Comparison of ENCODE assay signal across 19 cellular contexts in genomic region chr2:140604096-140604495, GRCh38.
DNase-seq lines count a peak whose midpoint lies in the region; ATAC-seq and TF ChIP-seq lines count a peak whose summit lies in the region.
"Had no signal": no experiment of that assay in that cellular context is flagged by ENCODE, and none has a peak within 500 bp of the region (broad histone marks: within the 10 kb centered on the region; RNA-seq: fewer than 3 reads in every experiment).

No MANE protein-coding gene starts in this region.

- POLR2A ChIA-PET in PC-3 (lab: Charles Lee; ENCODE audit: unreplicated experiment): no interaction called here

- BruUV-seq in PC-3 (replicated peaks; lab: Mats Ljungman, UMichigan): no TSS peak

- DNase-seq in PC-3: peak; percentile 67
- DNase-seq in choroid plexus epithelial cell (ENCODE audit: low read depth): peak; percentile 35
- peak; percentile 41 for DNase-seq in fibroblast of the aortic adventitia (ENCODE audit: low read depth)
- no peak for DNase-seq in activated gamma-delta T cell (lab: John Stamatoyannopoulos, UW)
- DNase-seq in NCI-H82 (lab: John Stamatoyannopoulos, UW): no peak
- DNase-seq: CD4-positive, alpha-beta T cell; EL; NCI-H1048; NCI-H1436 treated with DMSO at 0.1 percent for 48 hours; NCI-H2029 treated with DMSO at 0.1 percent for 48 hours; NCI-H2171 treated with DMSO at 0.1 percent for 48 hours; NCI-H446 treated with DMSO at 0.1 percent for 48 hours; NCI-H748 treated with DMSO at 0.1 percent for 48 hours; Right ventricle myocardium superior had no signal

- ATAC-seq in PC-3: peak; percentile 72
- no peak for ATAC-seq in HG02642 (IDR thresholded peaks at IDR 0.05; ENCODE audit: poor library complexity, unreplicated experiment)
- ATAC-seq in HG03025 (IDR thresholded peaks at IDR 0.05; ENCODE audit: low FRiP score, unreplicated experiment): no peak
- ATAC-seq: HCT116 had no signal

- intact Hi-C loops in PC-3 (cut with micrococcal nuclease): no loop called here

- no peaks in the 10 kb centered on the region for H3K9me2 ChIP-seq in PC-3 (replicated peaks; ENCODE audit: low read length)

- peak overlapping the region; percentile 56; the same call in 1 of the 2 replicates for H2AFZ ChIP-seq in PC-3 (ENCODE audit: low read length)

- H3K36me3 ChIP-seq in PC-3 (ENCODE audit: low read depth, low read length): no peaks in the 10 kb centered on the region

- peaks cover 30% of the 10 kb centered on the region for H3K4me1 ChIP-seq in PC-3 (ENCODE audit: insufficient read depth, low read length)

- H3K27me3 ChIP-seq in PC-3 (ENCODE audit: low read length): no peaks in the 10 kb centered on the region

- TF ChIP-seq CTCF in PC-3 (conservative IDR thresholded peaks at IDR 0.05; ENCODE audit: low read depth, low read length) (no peak), choroid plexus epithelial cell (conservative IDR thresholded peaks at IDR 0.05; ENCODE audit: low read depth, low read length) (no peak), fibroblast of the aortic adventitia (IDR thresholded peaks at IDR 0.05; ENCODE audit: insufficient read depth, low read length) (no peak)

- no peaks in the 10 kb centered on the region for H3K79me2 ChIP-seq in PC-3 (ENCODE audit: low read length)

- H3K9ac ChIP-seq in PC-3 (ENCODE audit: low read length): no peak overlapping the region
- H3K9ac ChIP-seq: KMS-11 had no signal

- no peak overlapping the region for H3K4me3 ChIP-seq in PC-3 (ENCODE audit: low read length)
- no peak overlapping the region for H3K4me3 ChIP-seq in choroid plexus epithelial cell (ENCODE audit: low read depth, low read length)
- no peak overlapping the region for H3K4me3 ChIP-seq in fibroblast of the aortic adventitia (ENCODE audit: low read depth, low read length)
- H3K4me3 ChIP-seq: SK-N-MC had no signal

- H3F3A ChIP-seq in PC-3 (ENCODE audit: low read length, unreplicated experiment): no peaks in the 10 kb centered on the region

- H3K27ac ChIP-seq in PC-3 (ENCODE audit: low read length): peak overlapping the region; percentile 66
- H3K27ac ChIP-seq: KMS-11, SK-N-MC had no signal

- H3K4me2 ChIP-seq in PC-3 (ENCODE audit: low read length): peak overlapping the region; percentile 49
- H3K4me2 ChIP-seq: KMS-11 had no signal

- CTCF ChIA-PET in PC-3 (lab: Charles Lee): no interaction called here

- no peaks in the 10 kb centered on the region for H3K9me3 ChIP-seq in PC-3 (ENCODE audit: low read length)

- no peaks in the 10 kb centered on the region for H4K20me1 ChIP-seq in PC-3 (ENCODE audit: low read length)

Comparison
In these comparisons a context has a peak if more than half of its experiments do, and no peak if none do; other contexts are left out.
1. DNase-seq: peak in PC-3 (single experiment), choroid plexus epithelial cell (single experiment) and fibroblast of the aortic adventitia (single experiment); none in activated gamma-delta T cell (single experiment) and NCI-H82 (single experiment).